Comparison of ENCODE assay signal across 17 cellular contexts in the genomic region with DNA sequence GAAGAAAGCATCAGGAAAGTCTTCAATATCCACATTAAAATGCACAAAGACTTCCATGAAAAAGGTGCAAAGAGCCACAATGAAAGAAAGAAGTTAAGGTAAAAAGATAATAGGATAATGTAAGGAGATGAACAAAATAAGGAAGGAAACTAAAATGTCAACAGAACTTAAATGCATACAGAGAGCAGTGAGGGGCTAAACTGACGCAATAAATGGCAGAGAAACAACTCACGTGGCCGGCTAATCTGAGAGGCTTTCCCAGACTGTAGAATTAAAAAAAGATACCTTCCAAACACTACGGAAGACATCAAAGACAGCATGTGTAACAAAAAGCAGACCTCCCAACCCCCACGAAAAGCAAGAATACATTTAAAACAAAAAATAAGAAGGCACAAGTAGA.
"Had no signal": no experiment of that assay in that cellular context is flagged by ENCODE, and none has a peak within 500 bp of the region (broad histone marks: within the 10 kb centered on the region; RNA-seq: fewer than 3 reads in every experiment).

No MANE protein-coding gene starts in this region.

- H3K4me1 ChIP-seq: tibial nerve, uterus had no signal

- DNase-seq: activated CD4-positive, alpha-beta memory T cell treated with anti-CD3 and anti-CD28 coated beads for 36 hours; activated effector memory CD4-positive, alpha-beta T cell treated with anti-CD3 and anti-CD28 coated beads, Interleukin-2, amount 50 U/mL, for 16 hours; activated T-cell treated with anti-CD3 and anti-CD28 coated beads, Interleukin-2, amount 50 U/mL, for 4 hours; anterior cingulate cortex; effector CD8-positive, alpha-beta T cell; foreskin melanocyte; head of caudate nucleus; immature natural killer cell; mesendoderm; nucleus accumbens; stimulated activated CD4-positive, alpha-beta T cell treated with anti-CD3 and anti-CD28 coated beads, Interleukin-2, amount 100 ng/mL, for 48 hours; stimulated activated naive B cell treated with anti-CD40 and anti-IgM and Interleukin-4, amounts not matched to agents 10 μg/mL and 1 μg/mL and 100 μg/mL, for 72 hours; uterus had no signal

- H3K4me3 Mint-ChIP-seq: activated CD4-positive, alpha-beta memory T cell treated with anti-CD3 and anti-CD28 coated beads for 36 hours; activated naive CD8-positive, alpha-beta T cell; activated T-cell treated with anti-CD3 and anti-CD28 coated beads, Interleukin-2, amount 50 U/mL, for 4 hours; immature natural killer cell; natural killer cell treated with Interleukin-12 subunit alpha and Interleukin-12 subunit beta and Interleukin-15 and Interleukin-18, amount 100 ng/mL, for 72 hours; stimulated activated naive B cell treated with anti-CD40 and anti-IgM and Interleukin-4, amounts not matched to agents 10 μg/mL and 1 μg/mL and 100 μg/mL, for 72 hours had no signal

- H3K27ac Mint-ChIP-seq: activated CD4-positive, alpha-beta memory T cell treated with anti-CD3 and anti-CD28 coated beads for 36 hours; activated naive CD8-positive, alpha-beta T cell; stimulated activated naive B cell treated with anti-CD40 and anti-IgM and Interleukin-4, amounts not matched to agents 10 μg/mL and 1 μg/mL and 100 μg/mL, for 72 hours had no signal

- H3K27me3 Mint-ChIP-seq: activated CD4-positive, alpha-beta memory T cell treated with anti-CD3 and anti-CD28 coated beads for 36 hours; activated naive CD8-positive, alpha-beta T cell; natural killer cell treated with Interleukin-12 subunit alpha and Interleukin-12 subunit beta and Interleukin-15 and Interleukin-18, amount 100 ng/mL, for 72 hours; stimulated activated naive B cell treated with anti-CD40 and anti-IgM and Interleukin-4, amounts not matched to agents 10 μg/mL and 1 μg/mL and 100 μg/mL, for 72 hours had no signal

- H3K27ac ChIP-seq: tibial nerve, uterus, VCaP had no signal

- ATAC-seq: activated T-cell treated with anti-CD3 and anti-CD28 coated beads, Interleukin-2, amount 50 U/mL, for 4 hours; natural killer cell treated with Interleukin-12 subunit alpha and Interleukin-12 subunit beta and Interleukin-15 and Interleukin-18, amount 100 ng/mL, for 72 hours; stimulated activated naive B cell treated with anti-CD40 and anti-IgM and Interleukin-4, amounts not matched to agents 10 μg/mL and 1 μg/mL and 100 μg/mL, for 72 hours had no signal

- H3K9me3 ChIP-seq: tibial nerve, uterus had no signal

- H3K4me3 ChIP-seq: tibial nerve, uterus had no signal

- H3K36me3 ChIP-seq: tibial nerve, uterus had no signal

- H3K9me3 Mint-ChIP-seq: activated CD4-positive, alpha-beta memory T cell treated with anti-CD3 and anti-CD28 coated beads for 36 hours; activated T-cell treated with anti-CD3 and anti-CD28 coated beads, Interleukin-2, amount 50 U/mL, for 4 hours; natural killer cell treated with Interleukin-12 subunit alpha and Interleukin-12 subunit beta and Interleukin-15 and Interleukin-18, amount 100 ng/mL, for 72 hours had no signal

- H3K27me3 ChIP-seq: tibial nerve, uterus had no signal

- H3K36me3 Mint-ChIP-seq: activated CD4-positive, alpha-beta memory T cell treated with anti-CD3 and anti-CD28 coated beads for 36 hours; activated naive CD8-positive, alpha-beta T cell; natural killer cell treated with Interleukin-12 subunit alpha and Interleukin-12 subunit beta and Interleukin-15 and Interleukin-18, amount 100 ng/mL, for 72 hours; stimulated activated naive B cell treated with anti-CD40 and anti-IgM and Interleukin-4, amounts not matched to agents 10 μg/mL and 1 μg/mL and 100 μg/mL, for 72 hours had no signal
